Comparison of ENCODE assay signal across 1 cellular context in genomic region chr6:11279213-11279780, GRCh38.
TF ChIP-seq lines count a peak whose summit lies in the region.

No MANE protein-coding gene starts in this region.

TF ChIP-seq in GM12878, 131 proteins besides CTCF, POLR2A, EP300 and RAD21:
- TF ChIP-seq HSF1 (IDR thresholded peaks at IDR 0.05; ENCODE audit: low read depth, low read length) (no peak), ZZZ3 (IDR thresholded peaks at IDR 0.05; ENCODE audit: control insufficient read depth, insufficient read length, low read depth) (no peak), CBX3 (IDR thresholded peaks at IDR 0.05; ENCODE audit: borderline replicate concordance, low read depth) (no peak), SMAD1 (IDR thresholded peaks at IDR 0.05; ENCODE audit: low read depth, partially characterized antibody) (no peak), ZBED1 (IDR thresholded peaks at IDR 0.05; ENCODE audit: borderline replicate concordance) (no peak), NR2C2 (IDR thresholded peaks at IDR 0.05; ENCODE audit: borderline replicate concordance, control insufficient read depth, insufficient read length, low read depth) (no peak), JUNB (IDR thresholded peaks at IDR 0.05) (no peak), IRF4 (IDR thresholded peaks at IDR 0.05; ENCODE audit: low read depth, low read length) (no peak), ATF3 (IDR thresholded peaks at IDR 0.05; ENCODE audit: borderline replicate concordance, extremely low read depth, low read depth, low read length) (no peak), NFIC (IDR thresholded peaks at IDR 0.05; ENCODE audit: low read depth, low read length) (no peak), CHD1 (IDR thresholded peaks at IDR 0.05; ENCODE audit: low read depth, low read length) (no peak), RBBP5 (conservative IDR thresholded peaks at IDR 0.05) (no peak)
